In genomic region chr13:22229916-22230315, GRCh38 we compare ENCODE assay signal across 32 cellular contexts.
"Had no signal": no experiment of that assay in that cellular context is flagged by ENCODE, and none has a peak within 500 bp of the region (broad histone marks: within the 10 kb centered on the region; RNA-seq: fewer than 3 reads in every experiment).

No MANE protein-coding gene starts in this region.

- H3K27me3 Mint-ChIP-seq: activated CD4-positive, alpha-beta T cell treated with anti-CD3 and anti-CD28 coated beads, Interleukin-2, amount 10 ng/mL, durations not matched to agents 24 days and 14 days; activated naive CD4-positive, alpha-beta T cell treated with anti-CD3 and anti-CD28 coated beads, Interleukin-2, amount 50 U/mL, for 24 hours had no signal

- DNase-seq: activated CD4-positive, alpha-beta T cell treated with anti-CD3 and anti-CD28 coated beads for 1 hour; activated CD4-positive, alpha-beta T cell treated with anti-CD3 and anti-CD28 coated beads, Interleukin-2, amount 10 ng/mL, durations not matched to agents 24 days and 14 days; activated CD4-positive, alpha-beta T cell treated with anti-CD3 and anti-CD28 coated beads, Interleukin-2, amount 50 U/mL, for 4 hours; activated CD4-positive, CD25-positive, alpha-beta regulatory T cell; activated CD8-positive, alpha-beta memory T cell treated with anti-CD3 and anti-CD28 coated beads, Interleukin-2, amount 50 U/mL, for 4 hours; activated gamma-delta T cell; activated naive CD4-positive, alpha-beta T cell treated with Interleukin-2 at 50 U/mL for 16 hours; activated T-cell treated with anti-CD3 and anti-CD28 coated beads for 4 hours; activated T-cell treated with anti-CD3 and anti-CD28 coated beads, Interleukin-2, amount 50 U/mL, for 48 hours; anterior cingulate cortex; cerebellar nuclear complex; Kasumi-1; MG63; NCI-H1048; NCI-H1105 treated with DMSO at 0.1 percent for 48 hours; NCI-H1436; NCI-H1694; NCI-H1930; NCI-H2081 treated with DMSO at 0.1 percent for 48 hours; NCI-H226; NCI-H446 treated with DMSO at 0.1 percent for 48 hours; NCI-H524; NCI-H69; NCI-H82; SHP77; SJCRH30; T1000; WERI-Rb-1 had no signal

- H3K4me3 Mint-ChIP-seq: activated CD4-positive, alpha-beta T cell treated with anti-CD3 and anti-CD28 coated beads, Interleukin-2, amount 10 ng/mL, durations not matched to agents 24 days and 14 days; activated naive CD4-positive, alpha-beta T cell treated with anti-CD3 and anti-CD28 coated beads, Interleukin-2, amount 50 U/mL, for 24 hours; brain had no signal

- H3K9me3 Mint-ChIP-seq: activated naive CD4-positive, alpha-beta T cell treated with anti-CD3 and anti-CD28 coated beads, Interleukin-2, amount 50 U/mL, for 24 hours; activated T-helper 2 cell treated with anti-CD3 and anti-CD28 coated beads, Interferon-gamma antibody, Interleukin-2, Interleukin-4, amounts not matched to agents 10 μg/mL and 5 μg/mL and 100 μg/mL, durations not matched to agents 14 hours and 24 hours and 36 hours; brain had no signal

- H3K36me3 Mint-ChIP-seq: activated naive CD4-positive, alpha-beta T cell treated with anti-CD3 and anti-CD28 coated beads, Interleukin-2, amount 50 U/mL, for 24 hours; brain had no signal

- H3K4me1 Mint-ChIP-seq: activated naive CD4-positive, alpha-beta T cell treated with anti-CD3 and anti-CD28 coated beads, Interleukin-2, amount 50 U/mL, for 24 hours had no signal

- ATAC-seq: Panc1 had no signal

- H3K27ac Mint-ChIP-seq: activated CD4-positive, alpha-beta T cell treated with anti-CD3 and anti-CD28 coated beads, Interleukin-2, amount 10 ng/mL, durations not matched to agents 24 days and 14 days; activated naive CD4-positive, alpha-beta T cell treated with anti-CD3 and anti-CD28 coated beads, Interleukin-2, amount 50 U/mL, for 24 hours; activated T-helper 2 cell treated with anti-CD3 and anti-CD28 coated beads, Interferon-gamma antibody, Interleukin-2, Interleukin-4, amounts not matched to agents 10 μg/mL and 5 μg/mL and 100 μg/mL, durations not matched to agents 14 hours and 24 hours and 36 hours had no signal
